In the genomic region with DNA sequence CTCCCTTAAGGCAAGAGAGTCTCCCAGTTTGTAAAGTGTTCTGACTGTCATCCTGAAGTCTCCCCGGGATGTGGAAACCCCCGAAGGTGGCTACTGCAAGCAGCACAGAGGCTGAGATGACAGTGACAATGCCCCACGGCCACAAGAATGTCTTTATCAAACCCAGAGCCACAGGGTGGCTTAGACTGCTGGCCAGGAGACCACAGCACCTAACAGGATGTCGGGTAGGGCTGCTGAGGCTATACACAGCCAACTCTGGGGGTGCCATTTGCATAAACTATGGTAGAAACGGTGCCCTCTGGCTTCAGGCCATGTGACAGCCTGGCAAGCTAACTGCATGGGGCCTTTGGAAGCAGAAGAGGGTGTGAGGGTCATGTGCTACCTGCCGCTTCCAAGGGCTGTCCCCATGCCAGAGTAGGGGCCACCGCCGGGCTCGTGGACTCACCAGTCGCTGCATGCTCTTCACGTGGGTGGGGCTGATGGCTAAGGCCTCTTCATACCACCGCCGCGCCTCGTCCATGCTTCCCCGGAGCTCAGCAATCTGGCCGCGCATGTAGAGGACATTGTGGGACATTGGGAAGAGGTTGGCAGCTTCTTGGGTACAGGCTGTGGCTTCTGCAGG, we compare ENCODE assay signal across 18 cellular contexts.
A peak's percentile ranks its signal among the peaks of the same experiment; 100 is the strongest.
DNase-seq lines count a peak whose midpoint lies in the region; ATAC-seq and TF ChIP-seq lines count a peak whose summit lies in the region.
"Had no signal": no experiment of that assay in that cellular context is flagged by ENCODE, and none has a peak within 500 bp of the region (broad histone marks: within the 10 kb centered on the region; RNA-seq: fewer than 3 reads in every experiment).

No MANE protein-coding gene starts in this region.

- H3K27me3 ChIP-seq in heart right ventricle (no peaks in the 10 kb centered on the region), osteoblast (ENCODE audit: insufficient read depth, low read length) (no peaks in the 10 kb centered on the region)
- H3K27me3 ChIP-seq: ascending aorta, tibial nerve had no signal

- DNase-seq in heart right ventricle: peak; percentile 53 to 57
- DNase-seq in osteoblast (ENCODE audit: insufficient read length, low spot score, missing footprints): peak; percentile 65
- no peak for DNase-seq in NCI-H2107 treated with DMSO at 0.1 percent for 48 hours (lab: John Stamatoyannopoulos, UW; ENCODE audit: unreplicated experiment)
- DNase-seq in NCI-H82 treated with DMSO at 0.1 percent for 48 hours (lab: John Stamatoyannopoulos, UW; ENCODE audit: unreplicated experiment): no peak
- DNase-seq: activated CD4-positive, alpha-beta T cell treated with anti-CD3 and anti-CD28 coated beads for 48 hours; activated naive CD4-positive, alpha-beta T cell; CD4-positive, alpha-beta memory T cell; NCI-H187 treated with DMSO at 0.1 percent for 48 hours; NCI-H345; stimulated activated naive CD4-positive, alpha-beta T cell treated with Interleukin-2 at 50 U/mL for 16 hours; SW 1271 had no signal

- ATAC-seq in heart right ventricle (peak in 7 of 8 donors; percentile 22 to 62 (median 52)), HG02885 (IDR thresholded peaks at IDR 0.05; ENCODE audit: poor library complexity, unreplicated experiment) (no peak), GM18870 (IDR thresholded peaks at IDR 0.05; ENCODE audit: unreplicated experiment) (no peak)

- H2AFZ ChIP-seq in osteoblast (ENCODE audit: low read length): no peak overlapping the region

- H3K4me2 ChIP-seq in osteoblast (ENCODE audit: insufficient read depth, low read length): no peak overlapping the region

- WGBS in heart right ventricle, 2 donors: 47 to 62% methylated on average over 18 of the region's 18 CpGs

- no peaks in the 10 kb centered on the region for H4K20me1 ChIP-seq in osteoblast (ENCODE audit: insufficient read depth, low read length)

- CTCF ChIA-PET in HEK293 (lab: Yijun Ruan, JAX): interaction anchor here (0.7 kb wide), 1 partner anchor 117 kb away, joined by 3 read pairs; no protein-coding TSS in a partner anchor

- POLR2A ChIA-PET in HEK293 (lab: Yijun Ruan, JAX): no interaction called here

- H3K4me3 ChIP-seq in HEK293 (ENCODE audit: low read depth, low read length) (no peak overlapping the region), heart right ventricle (no peak overlapping the region), osteoblast (ENCODE audit: insufficient read depth, low read length) (no peak overlapping the region)
- H3K4me3 ChIP-seq: ascending aorta, tibial nerve had no signal

- intact Hi-C loops in heart right ventricle (cut with DNase I): no loop called here

- H3K79me2 ChIP-seq in osteoblast (ENCODE audit: insufficient read depth, low read length): no peaks in the 10 kb centered on the region

- H3K27ac ChIP-seq in HEK293 (ENCODE audit: extremely low read depth, low read depth, low read length) (no peak overlapping the region), angular gyrus (ENCODE audit: low read depth, low read length) (peak overlapping the region; percentile 85), heart right ventricle (peak overlapping the region in 9 of 10 donors; percentile 30 to 82 (median 68)), osteoblast (ENCODE audit: low read depth, low read length) (no peak overlapping the region)
- H3K27ac ChIP-seq: ascending aorta, RWPE1, tibial nerve had no signal

- TF ChIP-seq CTCF in HEK293 (tag by site-specific recombination; IDR thresholded peaks at IDR 0.05) (no peak), heart right ventricle (IDR thresholded peaks at IDR 0.05) (no peak), osteoblast (IDR thresholded peaks at IDR 0.05; ENCODE audit: extremely low read depth, low read depth, low read length) (no peak)

- H3K9me3 ChIP-seq in HEK293 (ENCODE audit: control insufficient read depth, insufficient read depth, low read depth, low read length): no peaks in the 10 kb centered on the region
- no peaks in the 10 kb centered on the region for H3K9me3 ChIP-seq in heart right ventricle
- no peaks in the 10 kb centered on the region for H3K9me3 ChIP-seq in osteoblast (ENCODE audit: low read depth, low read length)
- H3K9me3 ChIP-seq: ascending aorta, tibial nerve had no signal

- no peaks in the 10 kb centered on the region for H3K4me1 ChIP-seq in HEK293 (ENCODE audit: control insufficient read depth, insufficient read depth, low read length)
- peaks cover 9 to 63% (median 42%) of the 10 kb centered on the region in 9 donors for H3K4me1 ChIP-seq in heart right ventricle
- H3K4me1 ChIP-seq in osteoblast (ENCODE audit: insufficient read depth, low read length): peaks cover 16% of the 10 kb centered on the region
- H3K4me1 ChIP-seq: ascending aorta had no signal

- H3K36me3 ChIP-seq in HEK293 (ENCODE audit: control insufficient read depth in 2 of 2, insufficient read depth in 1 of 2, low read length in 2 of 2) (peaks cover 0 to 18% of the 10 kb centered on the region in 2 experiments; a peak in 2 of 3 replicates), heart right ventricle (peaks cover 0 to 23% (median 0%) of the 10 kb centered on the region in 9 donors), osteoblast (ENCODE audit: insufficient read depth, low read length) (no peaks in the 10 kb centered on the region)

TF ChIP-seq in HEK293, 187 proteins besides CTCF, POLR2A, EP300 and RAD21:
- TF ChIP-seq ZNF571 (tag by site-specific recombination; IDR thresholded peaks at IDR 0.05): no peak
- no peak for TF ChIP-seq ZNF701 (tag by site-specific recombination; IDR thresholded peaks at IDR 0.05)
- peak; percentile 28 for TF ChIP-seq ZIC2 (tag by site-specific recombination; IDR thresholded peaks at IDR 0.05)

Comparison
In these comparisons a context has a peak if more than half of its experiments do, and no peak if none do; other contexts are left out.
1. H3K27ac ChIP-seq: peak in angular gyrus (single experiment) and heart right ventricle (9 of 10); none in HEK293 (single experiment) and osteoblast (single experiment).
2. ATAC-seq: peak in heart right ventricle (7 of 8); none in HG02885 (single experiment) and GM18870 (single experiment).
3. DNase-seq: peak in heart right ventricle (2 of 2) and osteoblast (single experiment); none in NCI-H2107 treated with DMSO at 0.1 percent for 48 hours (single experiment) and NCI-H82 treated with DMSO at 0.1 percent for 48 hours (single experiment).